Comparison of ENCODE assay signal across 16 cellular contexts in the genomic region with DNA sequence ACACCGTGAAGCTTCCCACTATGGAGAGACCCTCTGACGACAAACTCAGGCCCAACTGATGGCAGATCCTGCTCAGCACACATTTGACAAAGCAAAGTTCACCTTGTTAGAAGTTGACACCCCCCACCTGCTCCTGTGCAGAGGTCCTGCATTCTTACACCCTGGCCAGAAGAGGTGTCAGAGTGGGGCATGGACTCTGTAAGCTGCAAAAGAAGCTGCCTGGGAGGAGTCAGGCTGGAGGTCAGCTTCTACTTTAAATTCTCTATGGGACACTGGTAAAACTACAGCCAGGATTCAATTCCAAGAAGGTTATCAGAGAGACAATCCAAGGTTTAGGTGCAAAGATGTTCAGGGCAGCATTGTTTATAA. TPM values are rescaled to one million over a fixed set of nuclear protein-coding genes. Genes with fewer than 3 reads are reported as not detected.
DNase-seq lines count a peak whose midpoint lies in the region; ATAC-seq and TF ChIP-seq lines count a peak whose summit lies in the region.
"Had no signal": no experiment of that assay in that cellular context is flagged by ENCODE, and none has a peak within 500 bp of the region (broad histone marks: within the 10 kb centered on the region; RNA-seq: fewer than 3 reads in every experiment).

No MANE protein-coding gene starts in this region.

- TF ChIP-seq CTCF in lower lobe of right lung (IDR thresholded peaks at IDR 0.05): no peak
- TF ChIP-seq CTCF in H9 (conservative IDR thresholded peaks at IDR 0.05): no peak

- H3K4me1 ChIP-seq in Karpas-422 (ENCODE audit: low read length) (peaks cover 31% of the 10 kb centered on the region), trophoblast cell (ENCODE audit: control insufficient read depth in 1 of 2, insufficient read depth in 2 of 2, low read length in 2 of 2) (peaks cover 4 to 11% of the 10 kb centered on the region in 2 experiments), lower lobe of right lung (peaks cover 44% of the 10 kb centered on the region), H9 (ENCODE audit: insufficient read depth, low read length) (no peaks in the 10 kb centered on the region; the same call in 1 of the 2 replicates)
- H3K4me1 ChIP-seq: neural progenitor cell had no signal

- H3K79me1 ChIP-seq in trophoblast cell (ENCODE audit: low read length) (peaks cover 9% of the 10 kb centered on the region), H9 (ENCODE audit: insufficient read depth, low read depth, low read length, poor library complexity, severe bottlenecking) (no peaks in the 10 kb centered on the region)

- no peak overlapping the region for H3K4me3 Mint-ChIP-seq in dendritic cell treated with granulocyte-macrophage colony-stimulating factor and Interleukin-4, amounts not matched to agents 40 ng/mL and 50 ng/mL, for 4 days
- H3K4me3 Mint-ChIP-seq in H9: no peak overlapping the region
- H3K4me3 Mint-ChIP-seq: neural progenitor cell had no signal

- peak overlapping the region; percentile 9 for H3K18ac ChIP-seq in trophoblast cell (ENCODE audit: low read length)
- no peak overlapping the region for H3K18ac ChIP-seq in H9 (ENCODE audit: insufficient read length, low read depth, low read length)

- H3K79me2 ChIP-seq in Karpas-422 (ENCODE audit: low read length) (no peaks in the 10 kb centered on the region), trophoblast cell (ENCODE audit: control insufficient read depth, insufficient read depth, low read length, poor library complexity) (no peaks in the 10 kb centered on the region), H9 (ENCODE audit: insufficient read depth, low read length) (no peaks in the 10 kb centered on the region)

- H3K36me3 ChIP-seq in Karpas-422 (ENCODE audit: insufficient read depth, low read length) (no peaks in the 10 kb centered on the region), trophoblast cell (ENCODE audit: control insufficient read depth in 1 of 2, insufficient read depth in 2 of 2, low read length in 2 of 2) (peaks cover 0 to 2% of the 10 kb centered on the region in 2 experiments), lower lobe of right lung (no peaks in the 10 kb centered on the region)
- H3K36me3 ChIP-seq: neural progenitor cell, right atrium auricular region, uterus had no signal

- H2BK120ac ChIP-seq in trophoblast cell (ENCODE audit: insufficient read depth, low read length, poor library complexity) (no peak overlapping the region), H9 (ENCODE audit: low read depth, low read length, poor library complexity, severe bottlenecking) (no peak overlapping the region)

- H3K27ac ChIP-seq in Karpas-422 (ENCODE audit: low read length) (peak overlapping the region; percentile 94), trophoblast cell (ENCODE audit: low read depth, low read length) (no peak overlapping the region), lower lobe of right lung (no peak overlapping the region), H9 (ENCODE audit: insufficient read length, low read depth, low read length) (no peak overlapping the region)
- H3K27ac ChIP-seq: dorsolateral prefrontal cortex, KMS-11, neural progenitor cell, right atrium auricular region had no signal

- H4K91ac ChIP-seq in trophoblast cell (ENCODE audit: low read depth, low read length) (no peak overlapping the region), H9 (ENCODE audit: insufficient read length, low read depth, low read length) (no peak overlapping the region)

- H3K4me2 ChIP-seq in Karpas-422 (ENCODE audit: low read depth, low read length, poor library complexity, severe bottlenecking): peak overlapping the region; percentile 62
- H3K4me2 ChIP-seq in trophoblast cell (ENCODE audit: low read length): no peak overlapping the region
- no peak overlapping the region for H3K4me2 ChIP-seq in H9 (ENCODE audit: insufficient read depth, insufficient read length, low read length)
- H3K4me2 ChIP-seq: KMS-11, neural progenitor cell had no signal

- no peak overlapping the region for H4K8ac ChIP-seq in trophoblast cell (ENCODE audit: low read depth, low read length)
- no peak overlapping the region for H4K8ac ChIP-seq in H9 (replicated peaks; ENCODE audit: insufficient read length, low read depth, low read length)

- H3K9me3 Mint-ChIP-seq in dendritic cell treated with granulocyte-macrophage colony-stimulating factor and Interleukin-4, amounts not matched to agents 40 ng/mL and 50 ng/mL, for 4 days: peaks cover 14% of the 10 kb centered on the region
- H3K9me3 Mint-ChIP-seq in H9: peaks cover 11 to 14% of the 10 kb centered on the region in 2 experiments

- H3K14ac ChIP-seq in trophoblast cell (ENCODE audit: low read length) (no peak overlapping the region), H9 (ENCODE audit: insufficient read depth, low read length) (no peak overlapping the region)

- H2AK5ac ChIP-seq in trophoblast cell (ENCODE audit: low read length) (peak overlapping the region; percentile 16), H9 (ENCODE audit: insufficient read length, low read length) (no peak overlapping the region)

- no peak overlapping the region for H4K5ac ChIP-seq in H9 (ENCODE audit: insufficient read length, low read depth, low read length)

- H2AFZ ChIP-seq in Karpas-422 (ENCODE audit: low read length) (peak overlapping the region; percentile 56; the same call in 1 of the 2 replicates), trophoblast cell (ENCODE audit: insufficient read depth, low read length, poor library complexity) (no peak overlapping the region), H9 (ENCODE audit: low read length) (no peak overlapping the region)
- H2AFZ ChIP-seq: neural progenitor cell had no signal

- no peak overlapping the region for H3K56ac ChIP-seq in H9 (ENCODE audit: insufficient read length, low read depth, low read length)

- H3K9me2 ChIP-seq in Karpas-422 (replicated peaks; ENCODE audit: insufficient read depth, low read length): no peaks in the 10 kb centered on the region

- H3K4me3 ChIP-seq in Karpas-422 (ENCODE audit: low read length) (peak overlapping the region; percentile 37; the same call in 1 of the 2 replicates), trophoblast cell (ENCODE audit: low read depth, low read length) (no peak overlapping the region), lower lobe of right lung (no peak overlapping the region)
- H3K4me3 ChIP-seq: dorsolateral prefrontal cortex, neural progenitor cell, right atrium auricular region, uterus had no signal

- DNase-seq in Karpas-422 (no peak), trophoblast cell (no peak), lower lobe of right lung (no peak), H9 (no peak)
- DNase-seq in stimulated activated CD4-positive, alpha-beta T cell treated with anti-CD3 and anti-CD28 coated beads, Interleukin-12 subunit alpha, Interleukin-12 subunit beta, amount 100 ng/mL, for 4 hours: no peak
- DNase-seq: dorsolateral prefrontal cortex; NCI-H1436 treated with DMSO at 0.1 percent for 48 hours; NCI-H2227 treated with DMSO at 0.1 percent for 48 hours; stimulated activated CD4-positive, alpha-beta T cell treated with anti-CD3 and anti-CD28 coated beads, Interleukin-2, amount 100 ng/mL, for 48 hours; uterus had no signal

- H3K9me3 ChIP-seq in Karpas-422 (ENCODE audit: low read length) (no peaks in the 10 kb centered on the region; the same call in 1 of the 2 replicates), trophoblast cell (ENCODE audit: insufficient read depth, low read depth, low read length) (peaks cover 13% of the 10 kb centered on the region), lower lobe of right lung (peaks cover 7% of the 10 kb centered on the region), H9 (ENCODE audit: control insufficient read depth, low read depth, low read length) (peaks cover 16% of the 10 kb centered on the region)
- H3K9me3 ChIP-seq: uterus had no signal

- H3K9ac ChIP-seq in Karpas-422 (ENCODE audit: low read length) (peak overlapping the region; percentile 65), trophoblast cell (ENCODE audit: low read length) (peak overlapping the region; percentile 42), H9 (ENCODE audit: extremely low read depth, insufficient read length, low read length) (no peak overlapping the region)
- H3K9ac ChIP-seq: KMS-11, neural progenitor cell had no signal

- H4K12ac ChIP-seq in trophoblast cell (ENCODE audit: low read depth, low read length): no peak overlapping the region

- intact Hi-C loops in dendritic cell treated with granulocyte-macrophage colony-stimulating factor and Interleukin-4, amounts not matched to agents 40 ng/mL and 50 ng/mL, for 4 days (cut with micrococcal nuclease): no loop called here
- intact Hi-C loops in lower lobe of right lung (cut with DNase I): no loop called here

- peaks cover 42% of the 10 kb centered on the region for H3K4me1 Mint-ChIP-seq in dendritic cell treated with granulocyte-macrophage colony-stimulating factor and Interleukin-4, amounts not matched to agents 40 ng/mL and 50 ng/mL, for 4 days (ENCODE audit: low read depth)
- peaks cover 7 to 13% of the 10 kb centered on the region in 2 experiments; a peak in 1 of 4 replicates for H3K4me1 Mint-ChIP-seq in H9
- H3K4me1 Mint-ChIP-seq: neural progenitor cell had no signal

- no peak overlapping the region for H2BK15ac ChIP-seq in H9 (ENCODE audit: low read depth, low read length)

- H3K23ac ChIP-seq in trophoblast cell (ENCODE audit: low read length) (no peak overlapping the region), H9 (ENCODE audit: insufficient read length, low read depth, low read length) (no peak overlapping the region)

- peaks cover 3% of the 10 kb centered on the region for H3K27me3 Mint-ChIP-seq in dendritic cell treated with granulocyte-macrophage colony-stimulating factor and Interleukin-4, amounts not matched to agents 40 ng/mL and 50 ng/mL, for 4 days
- H3K27me3 Mint-ChIP-seq in H9 (ENCODE audit: low read depth): peaks cover 3% of the 10 kb centered on the region

- H3K23me2 ChIP-seq in H9 (ENCODE audit: insufficient read length, low read depth, low read length, poor library complexity, severe bottlenecking): no peaks in the 10 kb centered on the region

- H3K27me3 ChIP-seq in Karpas-422 (ENCODE audit: low read length) (no peaks in the 10 kb centered on the region), trophoblast cell (ENCODE audit: insufficient read depth, low read length) (no peaks in the 10 kb centered on the region), lower lobe of right lung (ENCODE audit: low read depth) (no peaks in the 10 kb centered on the region), H9 (ENCODE audit: insufficient read depth, low read length) (no peaks in the 10 kb centered on the region)
- H3K27me3 ChIP-seq: neural progenitor cell, right atrium auricular region, uterus had no signal

- H3K36me3 Mint-ChIP-seq in dendritic cell treated with granulocyte-macrophage colony-stimulating factor and Interleukin-4, amounts not matched to agents 40 ng/mL and 50 ng/mL, for 4 days (ENCODE audit: low read depth): peaks cover 11% of the 10 kb centered on the region
- H3K36me3 Mint-ChIP-seq in H9 (ENCODE audit: insufficient read depth in 1 of 3, low read depth in 3 of 3): peaks cover 0 to 12% (median 0%) of the 10 kb centered on the region in 3 experiments; a peak in 3 of 7 replicates
- H3K36me3 Mint-ChIP-seq: neural progenitor cell had no signal

- H2BK5ac ChIP-seq in trophoblast cell (ENCODE audit: low read depth, low read length, poor library complexity) (no peak overlapping the region), H9 (ENCODE audit: insufficient read length, low read length) (no peak overlapping the region)

- H3K27ac Mint-ChIP-seq in dendritic cell treated with granulocyte-macrophage colony-stimulating factor and Interleukin-4, amounts not matched to agents 40 ng/mL and 50 ng/mL, for 4 days: peak overlapping the region; percentile 10
- no peak overlapping the region for H3K27ac Mint-ChIP-seq in H9

- peak; percentile 11 for ATAC-seq in GM19351 (IDR thresholded peaks at IDR 0.05; ENCODE audit: unreplicated experiment)
- no peak for ATAC-seq in lower lobe of right lung
- ATAC-seq in GM21825 (IDR thresholded peaks at IDR 0.05; ENCODE audit: unreplicated experiment): no peak

- H4K20me1 ChIP-seq in Karpas-422 (ENCODE audit: insufficient read depth, low read depth, low read length): no peaks in the 10 kb centered on the region
- no peaks in the 10 kb centered on the region for H4K20me1 ChIP-seq in H9 (ENCODE audit: control insufficient read depth, insufficient read depth, insufficient read length)

- no peak overlapping the region for H3K4ac ChIP-seq in trophoblast cell (ENCODE audit: low read depth, low read length)
- H3K4ac ChIP-seq in H9 (ENCODE audit: low read depth, low read length): no peak overlapping the region

- H2BK20ac ChIP-seq in H9 (ENCODE audit: low read depth, low read length, poor library complexity, severe bottlenecking): no peak overlapping the region

- WGBS in trophoblast cell (ENCODE audit: extremely low coverage, insufficient coverage, insufficient read length): no CpG with 5 or more reads among the region's 2 CpGs
- no CpG with 5 or more reads among the region's 2 CpGs for WGBS in H9 (ENCODE audit: extremely low coverage, insufficient read length, low lambda C conversion rate)

- H3T11ph ChIP-seq in H9 (ENCODE audit: low read length): no peak overlapping the region

- peak overlapping the region; percentile 42 for H2BK12ac ChIP-seq in trophoblast cell (ENCODE audit: low read length)
- no peak overlapping the region for H2BK12ac ChIP-seq in H9 (ENCODE audit: insufficient read length, low read depth, low read length)

RNA-seq across cellular contexts. Expression of a gene that starts 20.0 kb away (rescaled TPM):
- 56.6 and 60.5 TPM in 2 replicates for total RNA-seq in Karpas-422 (2014; rRNA removed; shearing (Covaris generic); ENCODE audit: low replicate concordance)
- polyA plus RNA-seq in trophoblast cell (2013): 85.9 and 86.5 TPM in 2 replicates
- total RNA-seq in lower lobe of right lung (174 TPM), H9 (2021) (9.2 and 9.5 TPM in 2 replicates)
